16 cellular contexts compared by ENCODE assay signal in the genomic region with DNA sequence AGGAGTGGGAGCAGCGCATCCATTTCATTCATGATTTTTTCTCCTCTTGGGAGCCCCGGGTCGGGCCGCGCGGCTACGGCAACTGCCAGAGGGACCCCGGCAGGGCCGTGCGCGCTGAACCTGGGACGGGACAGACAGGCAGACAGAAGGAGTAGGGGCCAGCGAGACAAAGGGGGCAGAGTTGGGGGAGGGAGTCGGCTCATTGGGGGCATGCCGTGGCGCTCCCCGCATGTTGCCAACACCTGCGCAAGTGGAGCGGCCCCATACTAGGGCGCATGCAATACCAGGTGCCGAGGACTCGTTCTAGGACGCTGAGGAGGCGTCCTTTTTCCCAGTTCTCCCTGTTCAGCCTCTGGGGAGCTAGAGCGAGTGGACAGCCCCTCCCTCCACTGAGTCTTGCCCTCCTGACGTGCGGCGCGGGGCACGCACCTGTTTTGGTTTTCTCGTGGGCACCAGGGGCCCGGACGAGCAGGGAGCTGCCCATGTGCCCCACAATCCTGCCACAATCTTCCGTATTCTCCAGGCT. TPM values are rescaled to one million over a fixed set of nuclear protein-coding genes. Genes with fewer than 3 reads are reported as not detected.
DNase-seq lines count a peak whose midpoint lies in the region; ATAC-seq, FAIRE-seq and TF ChIP-seq lines count a peak whose summit lies in the region.
"Had no signal": no experiment of that assay in that cellular context is flagged by ENCODE, and none has a peak within 500 bp of the region (broad histone marks: within the 10 kb centered on the region; RNA-seq: fewer than 3 reads in every experiment).

No MANE protein-coding gene starts in this region.

- no peaks in the 10 kb centered on the region for H3K4me1 Mint-ChIP-seq in MCF 10A (ENCODE audit: insufficient read depth, unreplicated experiment)
- peaks cover 10% of the 10 kb centered on the region for H3K4me1 Mint-ChIP-seq in brain
- H3K4me1 Mint-ChIP-seq: activated CD4-positive, alpha-beta T cell treated with anti-CD3 and anti-CD28 coated beads, Interleukin-2, amount 10 ng/mL, durations not matched to agents 7 days and 5 days had no signal

- no peaks in the 10 kb centered on the region for H3K36me3 ChIP-seq in breast epithelium
- no peaks in the 10 kb centered on the region for H3K36me3 ChIP-seq in mesodermal cell (ENCODE audit: control insufficient read depth, insufficient read depth, low read length)
- no peaks in the 10 kb centered on the region for H3K36me3 ChIP-seq in tibial artery
- no peaks in the 10 kb centered on the region for H3K36me3 ChIP-seq in gastroesophageal sphincter

- TF ChIP-seq POLR2A in breast epithelium (IDR thresholded peaks at IDR 0.05) (no peak), gastroesophageal sphincter (IDR thresholded peaks at IDR 0.05) (no peak)

- FAIRE-seq in HTR-8/SVneo (lab: Jason Lieb, UNC): no peak
- FAIRE-seq: bronchial epithelial cell, K562 had no signal

- H3K9me3 Mint-ChIP-seq in MCF 10A (ENCODE audit: unreplicated experiment) (no peaks in the 10 kb centered on the region), brain (no peaks in the 10 kb centered on the region)
- H3K9me3 Mint-ChIP-seq: activated CD4-positive, alpha-beta T cell treated with anti-CD3 and anti-CD28 coated beads, Interleukin-2, amount 10 ng/mL, durations not matched to agents 7 days and 5 days had no signal

- no peak for TF ChIP-seq CTCF in breast epithelium (IDR thresholded peaks at IDR 0.05)
- no peak for TF ChIP-seq CTCF in MCF 10A (IDR thresholded peaks at IDR 0.05; ENCODE audit: unreplicated experiment)
- TF ChIP-seq CTCF in brain (conservative IDR thresholded peaks at IDR 0.05): no peak
- TF ChIP-seq CTCF in tibial artery (IDR thresholded peaks at IDR 0.05): no peak
- TF ChIP-seq CTCF in gastroesophageal sphincter (IDR thresholded peaks at IDR 0.05): no peak

- intact Hi-C loops in breast epithelium (cut with DNase I; ENCODE audit: low total_unique reads): no loop called here
- intact Hi-C loops in MCF 10A (cut with micrococcal nuclease): no loop called here
- intact Hi-C loops in tibial artery (cut with DNase I; ENCODE audit: low total_unique reads): no loop called here

- H3K4me1 ChIP-seq in breast epithelium (peaks cover 0 to 5% of the 10 kb centered on the region in 2 donors), mesodermal cell (ENCODE audit: control insufficient read depth, insufficient read depth, low read length, poor library complexity, severe bottlenecking) (no peaks in the 10 kb centered on the region), tibial artery (peaks cover 0 to 15% (median 11%) of the 10 kb centered on the region in 4 donors), gastroesophageal sphincter (peaks cover 0 to 15% (median 8%) of the 10 kb centered on the region in 3 donors)

- WGBS in mesodermal cell (ENCODE audit: insufficient coverage in 2 of 2), 2 experiments: 1 to 3% methylated on average over 32 to 33 of the region's 34 CpGs
- 0 to 2% methylated on average over 13 to 18 of the region's 34 CpGs for WGBS in gastroesophageal sphincter (ENCODE audit: low coverage in 1 of 2), 2 donors

- POLR2A ChIA-PET in MCF 10A (lab: Yijun Ruan, JAX): no interaction called here

- BruUV-seq in MCF 10A (replicated peaks; lab: Mats Ljungman, UMichigan): no TSS peak

- H3K27me3 Mint-ChIP-seq in MCF 10A (ENCODE audit: insufficient read depth, unreplicated experiment) (peaks cover 76% of the 10 kb centered on the region), brain (peaks cover 75% of the 10 kb centered on the region)

- H3K4me3 Mint-ChIP-seq in MCF 10A (ENCODE audit: unreplicated experiment) (no peak overlapping the region), brain (peak overlapping the region; percentile 82 to 86 (median 86))
- H3K4me3 Mint-ChIP-seq: activated CD4-positive, alpha-beta T cell treated with anti-CD3 and anti-CD28 coated beads, Interleukin-2, amount 10 ng/mL, durations not matched to agents 7 days and 5 days had no signal

- peaks cover 0 to 65% of the 10 kb centered on the region in 2 donors for H3K27me3 ChIP-seq in breast epithelium
- H3K27me3 ChIP-seq in tibial artery: peaks cover 0 to 56% of the 10 kb centered on the region in 2 donors
- peaks cover 60% of the 10 kb centered on the region for H3K27me3 ChIP-seq in gastroesophageal sphincter

- H3K4me3 ChIP-seq in breast epithelium: peak overlapping the region; percentile 31 to 64 (median 41)
- peak overlapping the region; percentile 52 for H3K4me3 ChIP-seq in mesodermal cell (ENCODE audit: extremely low read depth, insufficient read depth, low read length, poor library complexity, severe bottlenecking)
- peak overlapping the region; percentile 10 to 40 for H3K4me3 ChIP-seq in tibial artery
- H3K4me3 ChIP-seq in gastroesophageal sphincter: peak overlapping the region in 1 of 2 donors; percentile 47
- H3K4me3 ChIP-seq: K562 had no signal

- no peak for TF ChIP-seq EP300 in gastroesophageal sphincter (IDR thresholded peaks at IDR 0.05)

- ATAC-seq in gastroesophageal sphincter (no peak), HG02938 (IDR thresholded peaks at IDR 0.05; ENCODE audit: unreplicated experiment) (no peak)
- ATAC-seq: K562 had no signal

- H3K36me3 Mint-ChIP-seq in MCF 10A (ENCODE audit: insufficient read depth, unreplicated experiment): no peaks in the 10 kb centered on the region
- H3K36me3 Mint-ChIP-seq in brain: no peaks in the 10 kb centered on the region
- H3K36me3 Mint-ChIP-seq: naive B cell had no signal

- CTCF ChIA-PET in MCF 10A (lab: Yijun Ruan, JAX): interaction anchor here (1.1 to 3.4 kb wide), 2 partner anchors 17 to 61 kb away, joined by 5 to 11 read pairs; no protein-coding TSS in a partner anchor

- DNase-seq in breast epithelium (ENCODE audit: low spot score in 2 of 2): no peak
- DNase-seq in MCF 10A (ENCODE audit: unreplicated experiment): no peak
- peak in 1 of 2 donors; percentile 48 for DNase-seq in tibial artery
- DNase-seq in HTR-8/SVneo (ENCODE audit: insufficient read length, low spot score): no peak
- DNase-seq: activated CD4-positive, alpha-beta T cell treated with anti-CD3 and anti-CD28 coated beads, Interleukin-2, amount 10 ng/mL, durations not matched to agents 7 days and 5 days; naive B cell; NCI-H446; SHP77 treated with DMSO at 0.1 percent for 48 hours; stimulated activated CD4-positive, alpha-beta T cell treated with anti-CD3 and anti-CD28 coated beads, Interleukin-4, amount 100 ng/mL, for 1 hour had no signal

- no peak overlapping the region for H3K27ac Mint-ChIP-seq in MCF 10A (ENCODE audit: low read depth, unreplicated experiment)
- H3K27ac Mint-ChIP-seq in brain: peak overlapping the region in 3 of 5 experiments; percentile 51 to 77 (median 64)
- H3K27ac Mint-ChIP-seq: activated CD4-positive, alpha-beta T cell treated with anti-CD3 and anti-CD28 coated beads, Interleukin-2, amount 10 ng/mL, durations not matched to agents 7 days and 5 days; naive B cell had no signal

- no peaks in the 10 kb centered on the region for H3K9me3 ChIP-seq in breast epithelium
- H3K9me3 ChIP-seq in mesodermal cell (ENCODE audit: control insufficient read depth, low read length): no peaks in the 10 kb centered on the region
- H3K9me3 ChIP-seq in tibial artery: no peaks in the 10 kb centered on the region
- H3K9me3 ChIP-seq in gastroesophageal sphincter: no peaks in the 10 kb centered on the region

- no peak overlapping the region for H3K27ac ChIP-seq in breast epithelium
- H3K27ac ChIP-seq in mesodermal cell (ENCODE audit: low read depth, low read length, severe bottlenecking): no peak overlapping the region
- no peak overlapping the region for H3K27ac ChIP-seq in tibial artery
- H3K27ac ChIP-seq in gastroesophageal sphincter: peak overlapping the region in 1 of 4 donors; percentile 5

RNA-seq across cellular contexts. Expression of gene PTPN5, which starts 0.5 kb away (rescaled TPM):
- 1 to 10 TPM in 2 of 3 donors, under 1 TPM in 1; 0.59 to 2.2 (median 1.3) TPM for total RNA-seq in breast epithelium
- not detected in 2 replicates for total RNA-seq in MCF 10A (2022)
- polyA plus RNA-seq in brain (ENCODE audit: insufficient read depth, low read depth, low replicate concordance): 10.8 TPM
- 1.4 TPM for polyA plus RNA-seq in mesodermal cell (2013, experiment 1 of 2)
- polyA plus RNA-seq in mesodermal cell (2013, experiment 2 of 2): 1.3 TPM
- 1 to 10 TPM; 1.3 to 4.4 (median 3.8) TPM for total RNA-seq in gastroesophageal sphincter
- total RNA-seq: activated CD4-positive, alpha-beta T cell treated with anti-CD3 and anti-CD28 coated beads, Interleukin-2, amount 10 ng/mL, durations not matched to agents 7 days and 5 days; bronchial epithelial cell; K562 had no signal
- polyA plus RNA-seq: BJ, K562 had no signal
